In the genomic region with DNA sequence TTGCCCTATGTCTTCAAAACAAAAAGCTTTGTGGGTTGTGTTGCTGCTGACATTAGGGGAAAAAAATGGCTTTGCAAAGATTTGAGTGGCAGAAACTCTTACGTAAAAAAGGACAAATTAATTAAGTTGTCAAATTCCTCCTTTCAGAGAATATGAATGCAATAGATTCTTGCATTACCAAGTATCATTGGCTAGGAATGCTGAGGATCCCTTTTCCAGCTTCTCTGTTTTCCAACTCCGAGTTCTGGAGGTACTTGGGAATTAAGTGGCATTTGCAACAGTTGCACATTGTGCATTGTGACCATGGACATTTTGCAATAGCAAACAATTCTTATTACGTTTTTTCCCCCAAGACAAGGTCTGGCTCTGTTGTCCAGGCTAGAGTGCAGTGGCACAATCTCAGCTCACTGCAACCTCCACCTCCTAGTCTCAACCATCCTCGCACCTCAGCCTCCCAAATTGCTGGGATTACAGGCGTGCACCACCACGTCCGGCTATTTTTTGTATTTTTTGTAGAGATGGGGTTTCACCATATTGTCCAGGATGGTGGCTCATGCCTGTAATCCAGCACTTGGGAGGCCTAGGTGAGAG, we compare ENCODE assay signal across 27 cellular contexts.
"Had no signal": no experiment of that assay in that cellular context is flagged by ENCODE, and none has a peak within 500 bp of the region (broad histone marks: within the 10 kb centered on the region; RNA-seq: fewer than 3 reads in every experiment).

No MANE protein-coding gene starts in this region.

- H3K9ac ChIP-seq: neural progenitor cell, parathyroid adenoma had no signal

- H3K9me3 ChIP-seq: gastroesophageal sphincter, heart left ventricle, left lung, mucosa of descending colon, right atrium auricular region, sigmoid colon, spleen, testis, tibial artery, upper lobe of left lung, uterus had no signal

- H3K4me3 ChIP-seq: dorsolateral prefrontal cortex, gastroesophageal sphincter, heart left ventricle, hepatocyte, left lung, mucosa of descending colon, neural progenitor cell, right atrium auricular region, sigmoid colon, skin epidermis, spleen, testis, tibial artery, upper lobe of left lung, uterus had no signal

- H3K27ac ChIP-seq: dorsolateral prefrontal cortex, foreskin keratinocyte, gastroesophageal sphincter, heart left ventricle, hepatocyte, left lung, neural progenitor cell, parathyroid adenoma, right atrium auricular region, sigmoid colon, skin epidermis, spleen, testis, tibial artery, upper lobe of left lung, uterus had no signal

- H2AFZ ChIP-seq: hepatocyte, neural progenitor cell, parathyroid adenoma had no signal

- H3K4me1 ChIP-seq: testis had no signal

- ATAC-seq: foreskin keratinocyte; gastroesophageal sphincter; heart left ventricle; left cardiac atrium; left lung; mucosa of descending colon; natural killer cell treated with Interleukin-12 subunit alpha and Interleukin-12 subunit beta and Interleukin-15 and Interleukin-18, amount 100 ng/mL, for 72 hours; stimulated activated memory B cell treated with anti-CD40 and anti-IgM and Interleukin-4, amounts not matched to agents 10 μg/mL and 1 μg/mL and 100 μg/mL, for 72 hours; stimulated activated naive CD8-positive, alpha-beta T cell treated with anti-CD3 and anti-CD28 coated beads, Interleukin-15, Interleukin-2, amounts not matched to agents 100 U/mL and 50 U/mL, for 24 hours had no signal

- H3K27me3 ChIP-seq: dorsolateral prefrontal cortex, foreskin keratinocyte, gastroesophageal sphincter, heart left ventricle, hepatocyte, left lung, neural progenitor cell, right atrium auricular region, sigmoid colon, spleen, testis, tibial artery, upper lobe of left lung, uterus had no signal

- DNase-seq: dorsolateral prefrontal cortex; effector CD4-positive, alpha-beta T cell; foreskin keratinocyte; heart left ventricle; kidney; left cardiac atrium; left lung; mesenchymal stem cell; mucosa of descending colon; naive B cell; sigmoid colon; spleen; stimulated activated CD4-positive, alpha-beta T cell treated with anti-CD3 and anti-CD28 coated beads, Interleukin-4, amount 100 ng/mL, for 4 hours; stimulated activated naive CD8-positive, alpha-beta T cell treated with anti-CD3 and anti-CD28 coated beads, Interleukin-15, Interleukin-2, amounts not matched to agents 100 U/mL and 50 U/mL, for 24 hours; substantia nigra; testis; tibial artery; upper lobe of left lung; uterus had no signal

- H3K79me2 ChIP-seq: hepatocyte, parathyroid adenoma had no signal

- H3K4me2 ChIP-seq: hepatocyte, neural progenitor cell had no signal

- H3K36me3 ChIP-seq: gastroesophageal sphincter, heart left ventricle, left lung, neural progenitor cell, right atrium auricular region, sigmoid colon, spleen, upper lobe of left lung, uterus had no signal
